12 cellular contexts compared by ENCODE assay signal in the genomic region with DNA sequence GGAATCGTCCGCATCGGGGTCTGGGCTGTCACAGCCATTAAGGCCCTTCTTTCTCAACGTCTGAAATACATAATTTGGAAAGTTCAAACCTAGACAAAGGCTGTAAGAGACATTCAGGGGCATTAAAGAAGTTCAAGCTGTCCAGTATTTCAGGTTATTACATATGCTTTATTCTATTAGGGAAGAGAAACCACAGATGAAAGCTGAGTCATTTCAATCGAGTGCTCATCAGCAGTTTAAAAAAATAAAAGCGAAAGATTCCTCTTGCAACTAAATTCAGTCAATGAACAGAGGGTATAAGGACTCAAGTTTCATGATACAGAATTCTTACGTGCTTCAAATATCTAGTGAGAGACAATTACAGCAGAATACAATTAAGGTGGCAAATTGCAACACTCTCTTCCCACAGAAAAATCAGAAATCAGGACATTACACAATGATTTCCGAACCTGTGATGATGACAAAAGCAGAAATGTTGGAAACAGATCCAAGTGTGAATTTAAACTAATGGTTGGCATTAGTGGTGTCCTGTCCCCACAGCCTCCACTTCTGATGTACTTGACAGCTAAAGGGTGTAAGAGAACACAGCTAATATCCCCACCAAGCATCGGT.
DNase-seq lines count a peak whose midpoint lies in the region; ATAC-seq and TF ChIP-seq lines count a peak whose summit lies in the region.
"Had no signal": no experiment of that assay in that cellular context is flagged by ENCODE, and none has a peak within 500 bp of the region (broad histone marks: within the 10 kb centered on the region; RNA-seq: fewer than 3 reads in every experiment).

No MANE protein-coding gene starts in this region.

- H3K36me3 Mint-ChIP-seq in chondrocyte (ENCODE audit: low read depth) = peaks cover 14% of the 10 kb centered on the region

- H3K27ac Mint-ChIP-seq in chondrocyte (ENCODE audit: unreplicated experiment) = peak overlapping the region; percentile 13
- H3K27ac Mint-ChIP-seq: activated T-cell treated with anti-CD3 and anti-CD28 coated beads, Interleukin-2, amount 50 U/mL, for 24 hours had no signal

- no peak overlapping the region for H3K4me3 Mint-ChIP-seq in chondrocyte (ENCODE audit: unreplicated experiment)
- H3K4me3 Mint-ChIP-seq: activated T-cell treated with anti-CD3 and anti-CD28 coated beads, Interleukin-2, amount 50 U/mL, for 24 hours had no signal

- no peak overlapping the region for H3K4me3 ChIP-seq in gastrocnemius medialis
- H3K4me3 ChIP-seq: pancreas had no signal

- ATAC-seq in GM18870 (IDR thresholded peaks at IDR 0.05; ENCODE audit: unreplicated experiment) = peak; percentile 50
- ATAC-seq in HG03378 (IDR thresholded peaks at IDR 0.05; ENCODE audit: unreplicated experiment) = peak; percentile 55
- peak; percentile 39 to 41 for ATAC-seq in gastrocnemius medialis

- DNase-seq in chondrocyte (ENCODE audit: low spot score) (no peak), gastrocnemius medialis (no peak), LoVo (ENCODE audit: low spot score) (no peak), NCI-H345 (lab: John Stamatoyannopoulos, UW) (no peak), amygdala (lab: John Stamatoyannopoulos, UW) (no peak)
- no peak for DNase-seq in activated CD4-positive, CD25-positive, alpha-beta regulatory T cell (lab: John Stamatoyannopoulos, UW)
- DNase-seq: activated T-cell treated with anti-CD3 and anti-CD28 coated beads, Interleukin-2, amount 50 U/mL, for 24 hours; NCI-H2227 treated with DMSO at 0.1 percent for 48 hours; pancreas; T-helper 1 cell had no signal

- intact Hi-C loops in gastrocnemius medialis (cut with DNase I; ENCODE audit: low total_unique reads) = no loop called here

- no peaks in the 10 kb centered on the region for H3K9me3 ChIP-seq in gastrocnemius medialis
- H3K9me3 ChIP-seq: pancreas had no signal

- TF ChIP-seq CTCF in chondrocyte (IDR thresholded peaks at IDR 0.05) (no peak), gastrocnemius medialis (IDR thresholded peaks at IDR 0.05 in 4 of 5, conservative IDR thresholded peaks at IDR 0.05 in 1 of 5) (no peak)

- H3K4me1 ChIP-seq in gastrocnemius medialis = peaks cover 11 to 31% of the 10 kb centered on the region in 2 donors
- H3K4me1 ChIP-seq: pancreas had no signal

- H3K9me3 Mint-ChIP-seq in chondrocyte (ENCODE audit: low read depth) = no peaks in the 10 kb centered on the region
- H3K9me3 Mint-ChIP-seq: activated T-cell treated with anti-CD3 and anti-CD28 coated beads, Interleukin-2, amount 50 U/mL, for 24 hours had no signal

- no peak for TF ChIP-seq POLR2A in gastrocnemius medialis (IDR thresholded peaks at IDR 0.05)

- H3K27me3 ChIP-seq in gastrocnemius medialis = no peaks in the 10 kb centered on the region
- H3K27me3 ChIP-seq: pancreas had no signal

- peak overlapping the region; percentile 67 to 88 (median 76) for H3K27ac ChIP-seq in gastrocnemius medialis
- H3K27ac ChIP-seq: pancreas had no signal

- peaks cover 0 to 25% of the 10 kb centered on the region in 2 donors for H3K36me3 ChIP-seq in gastrocnemius medialis
- H3K36me3 ChIP-seq: pancreas had no signal

- H3K27me3 Mint-ChIP-seq in chondrocyte (ENCODE audit: low read depth) = no peaks in the 10 kb centered on the region

- in situ Hi-C loops in gastrocnemius medialis (cut with MboI; ENCODE audit: low sequenced_read_pairs in 4 of 4) = no loop called here

- H3K4me1 Mint-ChIP-seq in chondrocyte (ENCODE audit: low read depth) = peaks cover 9% of the 10 kb centered on the region
